23 cellular contexts compared by ENCODE assay signal in genomic region chr10:14416308-14416700, GRCh38.
DNase-seq lines count a peak whose midpoint lies in the region; ATAC-seq and TF ChIP-seq lines count a peak whose summit lies in the region.
"Had no signal": no experiment of that assay in that cellular context is flagged by ENCODE, and none has a peak within 500 bp of the region (broad histone marks: within the 10 kb centered on the region; RNA-seq: fewer than 3 reads in every experiment).

No MANE protein-coding gene starts in this region.

- H3K4me1 ChIP-seq in ACC112 (ENCODE audit: control insufficient read depth, insufficient read depth, low read length, unreplicated experiment), result peaks cover 15% of the 10 kb centered on the region
- H3K4me1 ChIP-seq: heart right ventricle had no signal

- H2AFZ ChIP-seq in ACC112 (ENCODE audit: low read length, unreplicated experiment), result no peak overlapping the region

- no peak for TF ChIP-seq CTCF in cardiac fibroblast (IDR thresholded peaks at IDR 0.05; ENCODE audit: low read depth, low read length)

- no peaks in the 10 kb centered on the region for H3K36me3 ChIP-seq in ACC112 (ENCODE audit: insufficient read depth, low read length)
- H3K36me3 ChIP-seq: heart right ventricle had no signal

- no peaks in the 10 kb centered on the region for H3K79me2 ChIP-seq in ACC112 (ENCODE audit: control insufficient read depth, insufficient read depth, low read length, unreplicated experiment)

- DNase-seq in M059J (ENCODE audit: low read depth) (peak; percentile 89), cardiac fibroblast (ENCODE audit: low read depth in 2 of 2) (peak; percentile 26 to 79), kidney tubule cell (ENCODE audit: low spot score) (peak; percentile 59), HK-2 (ENCODE audit: unreplicated experiment) (no peak), amniotic stem cell (lab: John Stamatoyannopoulos, UW) (no peak), NCI-H2081 treated with DMSO at 0.1 percent for 48 hours (lab: John Stamatoyannopoulos, UW) (no peak)
- DNase-seq: 8988T; activated CD4-positive, alpha-beta T cell treated with anti-CD3 and anti-CD28 coated beads, Interleukin-2, amount 50 U/mL, for 4 hours; activated gamma-delta T cell; Calu3; effector memory CD8-positive, alpha-beta T cell; heart right ventricle; naive thymus-derived CD4-positive, alpha-beta T cell; NCI-H1092; NCI-H2081; NCI-H510A treated with DMSO at 0.1 percent for 48 hours; small intestine; stimulated activated CD4-positive, alpha-beta T cell treated with anti-CD3 and anti-CD28 coated beads, Interleukin-4, amount 100 ng/mL, for 4 hours; T-cell had no signal

- H3K4me3 ChIP-seq in ACC112 (ENCODE audit: low read depth, low read length), result no peak overlapping the region
- no peak overlapping the region for H3K4me3 ChIP-seq in cardiac fibroblast (replicated peaks in 1 of 2; ENCODE audit: low read depth in 2 of 2, low read length in 2 of 2)
- H3K4me3 ChIP-seq: heart right ventricle, K562 had no signal

- ATAC-seq in HG03342 (IDR thresholded peaks at IDR 0.05; ENCODE audit: unreplicated experiment), result no peak
- ATAC-seq: effector memory CD8-positive, alpha-beta T cell; heart right ventricle; K562; naive thymus-derived CD4-positive, alpha-beta T cell; Right ventricle myocardium inferior; T-cell had no signal

- H3K27me3 ChIP-seq in ACC112 (ENCODE audit: insufficient read depth, low read length), result no peaks in the 10 kb centered on the region

- peak overlapping the region; percentile 74; the same call in 1 of the 2 replicates for H3K27ac ChIP-seq in ACC112 (ENCODE audit: low read depth, low read length)
- H3K27ac ChIP-seq: heart right ventricle had no signal

Comparison
In these comparisons a context has a peak if more than half of its experiments do, and no peak if none do; other contexts are left out.
1. DNase-seq: peak in M059J (single experiment), cardiac fibroblast (2 of 2) and kidney tubule cell (single experiment); none in HK-2 (single experiment), amniotic stem cell (single experiment) and NCI-H2081 treated with DMSO at 0.1 percent for 48 hours (single experiment).